Comparison of ENCODE assay signal across 14 cellular contexts in genomic region chr2:127953128-127953718, GRCh38.
DNase-seq lines count a peak whose midpoint lies in the region; ATAC-seq and TF ChIP-seq lines count a peak whose summit lies in the region.
"Had no signal": no experiment of that assay in that cellular context is flagged by ENCODE, and none has a peak within 500 bp of the region (broad histone marks: within the 10 kb centered on the region; RNA-seq: fewer than 3 reads in every experiment).

No MANE protein-coding gene starts in this region.

- TF ChIP-seq CTCF in colonic mucosa (IDR thresholded peaks at IDR 0.05) (no peak), psoas muscle (IDR thresholded peaks at IDR 0.05) (no peak), endothelial cell (IDR thresholded peaks at IDR 0.05; ENCODE audit: unreplicated experiment) (no peak)

- peaks cover 4% of the 10 kb centered on the region for H3K27me3 Mint-ChIP-seq in endothelial cell (ENCODE audit: unreplicated experiment)
- H3K27me3 Mint-ChIP-seq: activated naive CD8-positive, alpha-beta T cell treated with anti-CD3 and anti-CD28 coated beads, Interleukin-2, amount 50 U/mL, for 24 hours; natural killer cell treated with Interleukin-12 subunit alpha and Interleukin-12 subunit beta and Interleukin-15 and Interleukin-18, amount 100 ng/mL, for 72 hours had no signal

- no peak overlapping the region for H3K4me3 Mint-ChIP-seq in endothelial cell (ENCODE audit: unreplicated experiment)
- H3K4me3 Mint-ChIP-seq: activated naive CD8-positive, alpha-beta T cell treated with anti-CD3 and anti-CD28 coated beads, Interleukin-2, amount 50 U/mL, for 24 hours; natural killer cell treated with Interleukin-12 subunit alpha and Interleukin-12 subunit beta and Interleukin-15 and Interleukin-18, amount 100 ng/mL, for 72 hours had no signal

- H3K36me3 ChIP-seq in colonic mucosa (no peaks in the 10 kb centered on the region), psoas muscle (ENCODE audit: insufficient read depth in 1 of 2, low read depth in 1 of 2) (peaks cover 24 to 65% of the 10 kb centered on the region in 2 donors)

- no peaks in the 10 kb centered on the region for H3K4me1 Mint-ChIP-seq in endothelial cell (ENCODE audit: unreplicated experiment)
- H3K4me1 Mint-ChIP-seq: activated naive CD8-positive, alpha-beta T cell treated with anti-CD3 and anti-CD28 coated beads, Interleukin-2, amount 50 U/mL, for 24 hours had no signal

- H3K4me1 ChIP-seq in colonic mucosa (no peaks in the 10 kb centered on the region), psoas muscle (peaks cover 19% of the 10 kb centered on the region)

- peaks cover 21% of the 10 kb centered on the region for H3K36me3 Mint-ChIP-seq in endothelial cell (ENCODE audit: low read depth, unreplicated experiment)

- H3K9me3 Mint-ChIP-seq in endothelial cell (ENCODE audit: unreplicated experiment) = no peaks in the 10 kb centered on the region
- H3K9me3 Mint-ChIP-seq: activated naive CD8-positive, alpha-beta T cell treated with anti-CD3 and anti-CD28 coated beads, Interleukin-2, amount 50 U/mL, for 24 hours; natural killer cell treated with Interleukin-12 subunit alpha and Interleukin-12 subunit beta and Interleukin-15 and Interleukin-18, amount 100 ng/mL, for 72 hours had no signal

- peak overlapping the region; percentile 39 for H3K27ac ChIP-seq in colonic mucosa
- H3K27ac ChIP-seq in psoas muscle = peak overlapping the region; percentile 52

- intact Hi-C loops in colonic mucosa (cut with DNase I) (no loop called here), psoas muscle (cut with DNase I) (no loop called here)

- H3K9ac ChIP-seq in colonic mucosa (ENCODE audit: low read depth in 2 of 2, low read length in 2 of 2) = no peak overlapping the region

- 30 to 69% (median 40%) methylated on average over 6 of the region's 6 CpGs for WGBS in psoas muscle, 3 donors

- H3K27me3 ChIP-seq in colonic mucosa = no peaks in the 10 kb centered on the region
- no peaks in the 10 kb centered on the region for H3K27me3 ChIP-seq in psoas muscle (ENCODE audit: insufficient read depth in 3 of 3, low read length in 2 of 3)

- H3K27ac Mint-ChIP-seq in endothelial cell (ENCODE audit: unreplicated experiment) = no peak overlapping the region
- H3K27ac Mint-ChIP-seq: activated naive CD8-positive, alpha-beta T cell treated with anti-CD3 and anti-CD28 coated beads, Interleukin-2, amount 50 U/mL, for 24 hours; natural killer cell treated with Interleukin-12 subunit alpha and Interleukin-12 subunit beta and Interleukin-15 and Interleukin-18, amount 100 ng/mL, for 72 hours had no signal

- DNase-seq in AG08396 (ENCODE audit: low spot score) = peak; percentile 63
- DNase-seq in colonic mucosa = peak; percentile 39
- DNase-seq in hippocampal formation (lab: John Stamatoyannopoulos, UW) = peak; percentile 5 to 23
- DNase-seq in psoas muscle = no peak
- DNase-seq in endothelial cell (ENCODE audit: low spot score) = no peak
- no peak for DNase-seq in amniotic stem cell (lab: John Stamatoyannopoulos, UW)
- DNase-seq: activated CD4-positive, CD25-positive, alpha-beta regulatory T cell; activated naive CD8-positive, alpha-beta T cell treated with anti-CD3 and anti-CD28 coated beads, Interleukin-2, amount 50 U/mL, for 24 hours; activated T-cell treated with anti-CD3 and anti-CD28 coated beads for 4 hours; DMS153; NCI-H2171 had no signal

- H3K9me3 ChIP-seq in colonic mucosa (no peaks in the 10 kb centered on the region), psoas muscle (no peaks in the 10 kb centered on the region)

- ATAC-seq in psoas muscle (peak; percentile 57 to 87 (median 74)), HG02870 (IDR thresholded peaks at IDR 0.05; ENCODE audit: unreplicated experiment) (no peak), GM19467 (IDR thresholded peaks at IDR 0.05; ENCODE audit: unreplicated experiment) (no peak)
- ATAC-seq: activated naive CD8-positive, alpha-beta T cell treated with anti-CD3 and anti-CD28 coated beads, Interleukin-2, amount 50 U/mL, for 24 hours; natural killer cell treated with Interleukin-12 subunit alpha and Interleukin-12 subunit beta and Interleukin-15 and Interleukin-18, amount 100 ng/mL, for 72 hours had no signal

- no peak overlapping the region for H3K4me3 ChIP-seq in colonic mucosa
- no peak overlapping the region for H3K4me3 ChIP-seq in psoas muscle

Comparison
In these comparisons a context has a peak if more than half of its experiments do, and no peak if none do; other contexts are left out.
1. DNase-seq: peak in AG08396 (single experiment), colonic mucosa (single experiment) and hippocampal formation (2 of 2); none in psoas muscle (0 of 2), endothelial cell (single experiment) and amniotic stem cell (single experiment).
2. ATAC-seq: peak in psoas muscle (4 of 4); none in HG02870 (single experiment) and GM19467 (single experiment).